Comparison of ENCODE assay signal across 20 cellular contexts in the genomic region with DNA sequence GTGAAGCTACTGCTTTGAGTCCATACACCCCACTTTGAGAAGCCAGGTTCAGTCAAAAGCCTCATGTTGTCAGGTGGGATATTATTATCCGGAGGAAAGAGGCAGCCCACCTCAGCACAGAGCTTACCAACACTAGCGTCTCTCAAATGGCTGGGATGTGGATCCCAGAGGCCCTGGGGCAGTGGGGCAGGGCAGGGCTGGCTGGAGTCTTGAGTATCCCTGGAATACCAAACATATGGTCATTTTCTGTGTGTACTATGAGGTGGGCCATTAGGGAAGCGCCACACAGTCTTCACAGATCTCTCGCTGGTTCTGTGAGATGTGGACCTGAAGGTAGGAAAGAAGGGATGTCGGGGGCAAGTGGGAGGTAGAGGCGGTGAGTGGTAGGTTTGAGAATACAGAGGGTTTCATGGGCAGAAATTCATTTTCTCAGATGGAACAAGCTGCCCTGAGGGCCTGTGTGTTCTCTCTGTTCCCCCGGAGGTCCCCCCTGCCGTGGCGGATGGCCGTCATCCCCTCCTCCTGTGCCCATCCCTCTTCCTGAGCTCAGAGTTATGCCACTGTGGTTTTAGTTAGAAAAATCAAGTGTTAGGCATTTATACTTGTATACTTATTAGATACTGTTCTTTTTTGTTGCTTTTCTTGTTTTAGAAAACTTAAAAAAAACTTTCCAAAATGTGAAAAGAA.
"Had no signal": no experiment of that assay in that cellular context is flagged by ENCODE, and none has a peak within 500 bp of the region (broad histone marks: within the 10 kb centered on the region; RNA-seq: fewer than 3 reads in every experiment).

No MANE protein-coding gene starts in this region.

- H3K9me3 ChIP-seq: breast epithelium, left ventricle myocardium inferior, transverse colon had no signal

- DNase-seq: activated CD4-positive, alpha-beta T cell treated with anti-CD3 and anti-CD28 coated beads, Interleukin-2, amount 50 U/mL, for 4 hours; activated CD4-positive, CD25-positive, alpha-beta regulatory T cell treated with anti-CD3 and anti-CD28 coated beads, Interleukin-2, amount 50 U/mL, for 72 hours; activated naive CD4-positive, alpha-beta T cell; activated naive CD8-positive, alpha-beta T cell treated with anti-CD3 and anti-CD28 coated beads, Interleukin-2, amount 10 ng/mL, durations not matched to agents 7 days and 5 days; activated T-cell treated with anti-CD3 and anti-CD28 coated beads for 4 hours; dermis blood vessel endothelial cell; effector memory CD8-positive, alpha-beta T cell; kidney; left ventricle myocardium inferior; natural killer cell; occipital lobe; right cardiac atrium; stimulated activated CD4-positive, alpha-beta T cell treated with anti-CD3 and anti-CD28 coated beads, Interleukin-4, amount 100 ng/mL, for 4 hours; stimulated activated CD8-positive, alpha-beta memory T cell treated with anti-CD3 and anti-CD28 coated beads, Interleukin-4, amount 100 ng/mL, for 48 hours; stimulated activated naive CD8-positive, alpha-beta T cell treated with anti-CD3 and anti-CD28 coated beads, Interleukin-15, Interleukin-2, amounts not matched to agents 100 U/mL and 50 U/mL, for 24 hours; T-helper 9 cell; transverse colon had no signal

- H3K27ac ChIP-seq: breast epithelium, epithelial cell of prostate, left ventricle myocardium inferior, skin epidermis, transverse colon had no signal

- H3K4me1 ChIP-seq: breast epithelium, transverse colon had no signal

- H3K4me3 ChIP-seq: breast epithelium, left ventricle myocardium inferior, skin epidermis, transverse colon had no signal

- H3K27me3 ChIP-seq: breast epithelium, transverse colon had no signal

- H3K36me3 ChIP-seq: breast epithelium, transverse colon had no signal

- ATAC-seq: effector memory CD8-positive, alpha-beta T cell; natural killer cell; right cardiac atrium; stimulated activated naive CD8-positive, alpha-beta T cell treated with anti-CD3 and anti-CD28 coated beads, Interleukin-15, Interleukin-2, amounts not matched to agents 100 U/mL and 50 U/mL, for 24 hours had no signal
